ENCODE assay signal across 2 cellular contexts in the genomic region with DNA sequence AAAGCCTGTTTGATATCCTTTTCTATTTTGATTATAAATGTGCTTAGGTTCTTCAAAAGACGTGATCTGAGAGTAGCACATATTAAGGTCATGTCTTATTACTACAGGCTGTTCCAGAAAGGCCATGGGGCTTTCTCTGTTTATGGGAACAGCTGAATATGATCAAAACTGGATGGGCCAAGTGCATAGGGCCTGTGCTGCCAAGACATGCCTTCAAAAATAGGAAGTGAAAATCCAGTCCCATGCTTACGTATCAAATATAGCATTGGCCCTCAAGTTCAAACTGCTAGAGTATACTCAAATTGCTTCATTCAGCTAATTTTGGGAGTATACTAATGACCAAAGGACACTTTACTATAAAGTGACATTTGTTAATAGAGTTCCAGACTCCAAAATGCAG.
TF ChIP-seq lines count a peak whose summit lies in the region.

No MANE protein-coding gene starts in this region.

TF ChIP-seq in liver, 16 proteins besides CTCF, POLR2A, EP300 and RAD21:
- TF ChIP-seq, protein P1, sequence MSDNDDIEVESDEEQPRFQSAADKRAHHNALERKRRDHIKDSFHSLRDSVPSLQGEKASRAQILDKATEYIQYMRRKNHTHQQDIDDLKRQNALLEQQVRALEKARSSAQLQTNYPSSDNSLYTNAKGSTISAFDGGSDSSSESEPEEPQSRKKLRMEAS (IDR thresholded peaks at IDR 0.05) = peak; percentile 11
- TF ChIP-seq TAF1 (conservative IDR thresholded peaks at IDR 0.05) = no peak

TF ChIP-seq in HepG2, 621 proteins besides CTCF, POLR2A, EP300 and RAD21:
- TF ChIP-seq PRMT3 (CRISPR knock-in tag; IDR thresholded peaks at IDR 0.05; ENCODE audit: borderline replicate concordance, low read depth) = no peak
- no peak for TF ChIP-seq EHMT2 (IDR thresholded peaks at IDR 0.05; ENCODE audit: borderline replicate concordance, low read depth, low read length)
- no peak for TF ChIP-seq ZNF326 (CRISPR knock-in tag; IDR thresholded peaks at IDR 0.05; ENCODE audit: borderline replicate concordance)
- no peak for TF ChIP-seq ZFX (CRISPR knock-in tag; IDR thresholded peaks at IDR 0.05; ENCODE audit: low read depth)
- TF ChIP-seq ZNF17 (CRISPR knock-in tag; IDR thresholded peaks at IDR 0.05) = no peak
- no peak for TF ChIP-seq ZSCAN12 (CRISPR knock-in tag; IDR thresholded peaks at IDR 0.05)
- no peak for TF ChIP-seq NCOA2 (CRISPR knock-in tag; IDR thresholded peaks at IDR 0.05)
- no peak for TF ChIP-seq ZKSCAN1 (IDR thresholded peaks at IDR 0.05; ENCODE audit: low read length)
- no peak for TF ChIP-seq ZNF7 (CRISPR knock-in tag; IDR thresholded peaks at IDR 0.05)
- TF ChIP-seq KAT2B (IDR thresholded peaks at IDR 0.05; ENCODE audit: borderline replicate concordance, low read depth, low read length) = no peak
- TF ChIP-seq, protein P2, sequence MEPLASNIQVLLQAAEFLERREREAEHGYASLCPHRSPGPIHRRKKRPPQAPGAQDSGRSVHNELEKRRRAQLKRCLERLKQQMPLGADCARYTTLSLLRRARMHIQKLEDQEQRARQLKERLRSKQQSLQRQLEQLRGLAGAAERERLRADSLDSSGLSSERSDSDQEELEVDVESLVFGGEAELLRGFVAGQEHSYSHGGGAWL (CRISPR knock-in tag; IDR thresholded peaks at IDR 0.05) = no peak
